Comparison of ENCODE assay signal across 18 cellular contexts in genomic region chr6:15452182-15452941, GRCh38.
DNase-seq lines count a peak whose midpoint lies in the region; ATAC-seq lines count a peak whose summit lies in the region.
"Had no signal": no experiment of that assay in that cellular context is flagged by ENCODE, and none has a peak within 500 bp of the region (broad histone marks: within the 10 kb centered on the region; RNA-seq: fewer than 3 reads in every experiment).

No MANE protein-coding gene starts in this region.

- intact Hi-C loops in CD4-positive, alpha-beta memory T cell (cut with micrococcal nuclease) = no loop called here
- intact Hi-C loops in aorta (cut with DNase I) = no loop called here

- H3K27ac Mint-ChIP-seq in CD4-positive, alpha-beta memory T cell = peak overlapping the region in 6 of 7 donors; percentile 14 to 70 (median 35)
- peak overlapping the region; percentile 82 for H3K27ac Mint-ChIP-seq in T-helper 2 cell treated with Interferon-gamma antibody and Interleukin-4, amounts not matched to agents 5 μg/mL and 100 μg/mL, for 36 hours
- peak overlapping the region; percentile 84 for H3K27ac Mint-ChIP-seq in memory B cell

- peak overlapping the region in 4 of 8 donors; percentile 17 to 46 (median 37) for H3K4me3 Mint-ChIP-seq in CD4-positive, alpha-beta memory T cell
- H3K4me3 Mint-ChIP-seq in T-helper 2 cell treated with Interferon-gamma antibody and Interleukin-4, amounts not matched to agents 5 μg/mL and 100 μg/mL, for 36 hours = peak overlapping the region; percentile 64
- peak overlapping the region; percentile 39 for H3K4me3 Mint-ChIP-seq in memory B cell

- H3K27ac ChIP-seq in BLaER1 = peak overlapping the region; percentile 65
- H3K27ac ChIP-seq in CD4-positive, alpha-beta memory T cell (ENCODE audit: low read depth, low read length) = no peak overlapping the region
- no peak overlapping the region for H3K27ac ChIP-seq in aorta (ENCODE audit: low read depth in 1 of 2, low read length in 2 of 2)
- H3K27ac ChIP-seq: adrenal gland, pancreas had no signal

- no peak overlapping the region for H3K9ac ChIP-seq in BLaER1

- H3K4me1 ChIP-seq in BLaER1 (peaks cover 63% of the 10 kb centered on the region), aorta (ENCODE audit: control insufficient read depth in 1 of 2, insufficient read depth in 2 of 2, low read length in 2 of 2) (no peaks in the 10 kb centered on the region)
- peaks cover 10% of the 10 kb centered on the region for H3K4me1 ChIP-seq in CD4-positive, alpha-beta memory T cell (ENCODE audit: insufficient read depth, low read length)

- peaks cover 0 to 2% (median 0%) of the 10 kb centered on the region in 8 donors for H3K9me3 Mint-ChIP-seq in CD4-positive, alpha-beta memory T cell
- H3K9me3 Mint-ChIP-seq in T-helper 2 cell treated with Interferon-gamma antibody and Interleukin-4, amounts not matched to agents 5 μg/mL and 100 μg/mL, for 36 hours = no peaks in the 10 kb centered on the region
- H3K9me3 Mint-ChIP-seq in memory B cell = no peaks in the 10 kb centered on the region

- DNase-seq in CD4-positive, alpha-beta memory T cell = no peak
- DNase-seq in T-helper 2 cell treated with Interferon-gamma antibody and Interleukin-4, amounts not matched to agents 5 μg/mL and 100 μg/mL, for 36 hours (ENCODE audit: low spot score) = no peak
- DNase-seq in memory B cell (ENCODE audit: low spot score in 2 of 2) = no peak
- DNase-seq in SK-N-DZ (ENCODE audit: low spot score) = no peak
- no peak for DNase-seq in aorta
- DNase-seq: activated CD8-positive, alpha-beta memory T cell treated with anti-CD3 and anti-CD28 coated beads for 24 hours; adrenal gland; C1 segment of cervical spinal cord; DMS79 treated with DMSO at 0.1 percent for 48 hours; glutamatergic neuron; HCEC 1CT; mucosa of descending colon; NCI-H2107; pancreas had no signal

- H4K20me1 ChIP-seq in BLaER1 = peaks cover 100% of the 10 kb centered on the region

- peak; percentile 68 for ATAC-seq in memory B cell (ENCODE audit: low read depth)
- ATAC-seq in aorta (ENCODE audit: low FRiP score) = no peak
- ATAC-seq in GM18520 (IDR thresholded peaks at IDR 0.05; ENCODE audit: unreplicated experiment) = no peak
- no peak for ATAC-seq in HG03521 (IDR thresholded peaks at IDR 0.05; ENCODE audit: unreplicated experiment)
- ATAC-seq: mucosa of descending colon, pancreas had no signal

- H3K4me2 ChIP-seq in BLaER1 = peak overlapping the region; percentile 55

- H3K9me3 ChIP-seq in BLaER1 (no peaks in the 10 kb centered on the region), aorta (ENCODE audit: control insufficient read depth, low read length) (no peaks in the 10 kb centered on the region)
- H3K9me3 ChIP-seq in CD4-positive, alpha-beta memory T cell (ENCODE audit: control insufficient read depth in 1 of 2, low read length in 2 of 2) = no peaks in the 10 kb centered on the region
- H3K9me3 ChIP-seq: adrenal gland, mucosa of descending colon, pancreas had no signal

- H3K4me1 Mint-ChIP-seq in CD4-positive, alpha-beta memory T cell = peaks cover 36 to 69% (median 53%) of the 10 kb centered on the region in 4 donors
- peaks cover 52% of the 10 kb centered on the region for H3K4me1 Mint-ChIP-seq in T-helper 2 cell treated with Interferon-gamma antibody and Interleukin-4, amounts not matched to agents 5 μg/mL and 100 μg/mL, for 36 hours (ENCODE audit: low read depth)
- H3K4me1 Mint-ChIP-seq in memory B cell = peaks cover 45% of the 10 kb centered on the region

- 93% methylated on average over 9 of the region's 9 CpGs for WGBS in aorta, 2 donors

- CTCF ChIA-PET in CD4-positive, alpha-beta memory T cell (lab: Charles Lee; ENCODE audit: partially characterized antibody) = no interaction called here

- peaks cover 53% of the 10 kb centered on the region for H3K36me3 ChIP-seq in BLaER1
- peaks cover 6% of the 10 kb centered on the region for H3K36me3 ChIP-seq in CD4-positive, alpha-beta memory T cell (ENCODE audit: insufficient read depth, low read length)
- H3K36me3 ChIP-seq in aorta (ENCODE audit: control insufficient read depth in 1 of 2, insufficient read depth in 2 of 2, low read length in 1 of 2) = peaks cover 0 to 3% of the 10 kb centered on the region in 2 donors
- H3K36me3 ChIP-seq: adrenal gland, pancreas had no signal

- no peaks in the 10 kb centered on the region for H3K27me3 Mint-ChIP-seq in CD4-positive, alpha-beta memory T cell
- H3K27me3 Mint-ChIP-seq in T-helper 2 cell treated with Interferon-gamma antibody and Interleukin-4, amounts not matched to agents 5 μg/mL and 100 μg/mL, for 36 hours (ENCODE audit: low read depth) = no peaks in the 10 kb centered on the region
- H3K27me3 Mint-ChIP-seq in memory B cell = no peaks in the 10 kb centered on the region

- POLR2A ChIA-PET in CD4-positive, alpha-beta memory T cell (lab: Charles Lee; ENCODE audit: partially characterized antibody) = no interaction called here

- H3K27me3 ChIP-seq in BLaER1 (no peaks in the 10 kb centered on the region), aorta (ENCODE audit: control insufficient read depth in 1 of 2, insufficient read depth in 2 of 2, low read length in 1 of 2) (no peaks in the 10 kb centered on the region)
- no peaks in the 10 kb centered on the region for H3K27me3 ChIP-seq in CD4-positive, alpha-beta memory T cell (ENCODE audit: insufficient read depth, low read length)
- H3K27me3 ChIP-seq: adrenal gland, pancreas had no signal

- peaks cover 34 to 35% of the 10 kb centered on the region in 2 donors for H3K36me3 Mint-ChIP-seq in CD4-positive, alpha-beta memory T cell
- H3K36me3 Mint-ChIP-seq in T-helper 2 cell treated with Interferon-gamma antibody and Interleukin-4, amounts not matched to agents 5 μg/mL and 100 μg/mL, for 36 hours (ENCODE audit: low read depth) = peaks cover 38% of the 10 kb centered on the region
- H3K36me3 Mint-ChIP-seq in memory B cell = peaks cover 21% of the 10 kb centered on the region

- H3K4me3 ChIP-seq in BLaER1 (no peak overlapping the region), aorta (ENCODE audit: low read length in 2 of 2) (no peak overlapping the region)
- H3K4me3 ChIP-seq in CD4-positive, alpha-beta memory T cell (ENCODE audit: low read length in 2 of 2) = no peak overlapping the region
- H3K4me3 ChIP-seq: adrenal gland, mucosa of descending colon, pancreas, skin epidermis had no signal
